ENCODE assay signal across 12 cellular contexts in the genomic region with DNA sequence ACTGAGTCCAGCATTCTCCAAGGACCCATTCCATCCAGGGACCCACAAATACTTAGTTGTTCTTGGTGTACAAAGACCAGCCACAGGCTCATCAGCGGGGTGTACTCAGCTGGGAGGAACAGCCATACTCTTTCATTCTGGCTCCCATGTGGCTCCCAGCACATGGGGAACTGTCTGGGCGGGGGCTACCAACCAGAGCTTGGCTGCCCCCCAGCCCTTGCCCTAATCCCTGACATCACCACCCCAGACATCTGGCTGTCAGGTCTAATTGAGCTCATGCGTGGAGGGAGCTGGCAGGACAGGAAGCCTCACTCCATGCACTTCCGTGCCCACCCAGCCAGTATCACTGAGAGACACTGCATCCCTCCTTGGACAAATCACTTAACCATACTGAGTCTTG.
"Had no signal": no experiment of that assay in that cellular context is flagged by ENCODE, and none has a peak within 500 bp of the region (broad histone marks: within the 10 kb centered on the region; RNA-seq: fewer than 3 reads in every experiment).

No MANE protein-coding gene starts in this region.

- ATAC-seq: activated CD8-positive, alpha-beta T cell treated with anti-CD3 and anti-CD28 coated beads for 36 hours had no signal

- H3K36me3 ChIP-seq: cardiac muscle cell, stomach, thyroid gland had no signal

- H3K27me3 ChIP-seq: cardiac muscle cell, stomach, thyroid gland had no signal

- DNase-seq: activated CD4-positive, alpha-beta T cell treated with anti-CD3 and anti-CD28 coated beads for 4 hours; activated CD8-positive, alpha-beta memory T cell treated with anti-CD3 and anti-CD28 coated beads, Interleukin-2, amount 50 U/mL, for 48 hours; activated CD8-positive, alpha-beta T cell treated with anti-CD3 and anti-CD28 coated beads for 36 hours; activated naive CD4-positive, alpha-beta T cell treated with Interleukin-2 at 50 U/mL for 16 hours; natural killer cell; occipital lobe; stimulated activated CD4-positive, alpha-beta T cell treated with anti-CD3 and anti-CD28 coated beads, Interleukin-4, amount 100 ng/mL, for 4 hours; stomach had no signal

- H3K9me3 ChIP-seq: mucosa of descending colon, stomach, thyroid gland had no signal

- H3K27ac ChIP-seq: cardiac muscle cell, stomach, thyroid gland had no signal

- H3K4me3 ChIP-seq: cardiac muscle cell, lung, mucosa of descending colon, stomach, thyroid gland had no signal
